ENCODE assay signal across 8 cellular contexts in genomic region chr5:154444559-154445421, GRCh38.
DNase-seq lines count a peak whose midpoint lies in the region; ATAC-seq lines count a peak whose summit lies in the region.

No MANE protein-coding gene starts in this region.

- no peaks in the 10 kb centered on the region for H3K27me3 ChIP-seq in BLaER1

- peak overlapping the region; percentile 93 for H3K9ac ChIP-seq in BLaER1

- peaks cover 40% of the 10 kb centered on the region for H3K36me3 ChIP-seq in BLaER1

- peak overlapping the region; percentile 98 for H3K4me2 ChIP-seq in BLaER1

- peak overlapping the region; percentile 67 for H3K27ac ChIP-seq in BLaER1

- peak; percentile 63 for DNase-seq in OCI-M1 (lab: John Stamatoyannopoulos, UW)
- peak; percentile 40 for DNase-seq in astrocyte of the hippocampus (ENCODE audit: low read depth, low spot score)
- DNase-seq in iPS-NIHi7 (ENCODE audit: extremely low spot score): peak; percentile 55
- peak; percentile 13 for DNase-seq in stimulated activated CD4-positive, alpha-beta T cell treated with anti-CD3 and anti-CD28 coated beads, Interleukin-4, amount 100 ng/mL, for 1 hour
- DNase-seq in NCI-H1694 (lab: John Stamatoyannopoulos, UW): no peak

- no peaks in the 10 kb centered on the region for H3K9me3 ChIP-seq in BLaER1

- H4K20me1 ChIP-seq in BLaER1: peaks cover 38% of the 10 kb centered on the region

- peaks cover 39% of the 10 kb centered on the region for H3K4me1 ChIP-seq in BLaER1

- H3K4me3 ChIP-seq in BLaER1: peak overlapping the region; percentile 97

- ATAC-seq in GM19438 (IDR thresholded peaks at IDR 0.05; ENCODE audit: low read depth, unreplicated experiment): peak; percentile 3
- ATAC-seq in HG02759 (IDR thresholded peaks at IDR 0.05; ENCODE audit: unreplicated experiment): no peak
